Comparison of ENCODE assay signal across 14 cellular contexts in the genomic region with DNA sequence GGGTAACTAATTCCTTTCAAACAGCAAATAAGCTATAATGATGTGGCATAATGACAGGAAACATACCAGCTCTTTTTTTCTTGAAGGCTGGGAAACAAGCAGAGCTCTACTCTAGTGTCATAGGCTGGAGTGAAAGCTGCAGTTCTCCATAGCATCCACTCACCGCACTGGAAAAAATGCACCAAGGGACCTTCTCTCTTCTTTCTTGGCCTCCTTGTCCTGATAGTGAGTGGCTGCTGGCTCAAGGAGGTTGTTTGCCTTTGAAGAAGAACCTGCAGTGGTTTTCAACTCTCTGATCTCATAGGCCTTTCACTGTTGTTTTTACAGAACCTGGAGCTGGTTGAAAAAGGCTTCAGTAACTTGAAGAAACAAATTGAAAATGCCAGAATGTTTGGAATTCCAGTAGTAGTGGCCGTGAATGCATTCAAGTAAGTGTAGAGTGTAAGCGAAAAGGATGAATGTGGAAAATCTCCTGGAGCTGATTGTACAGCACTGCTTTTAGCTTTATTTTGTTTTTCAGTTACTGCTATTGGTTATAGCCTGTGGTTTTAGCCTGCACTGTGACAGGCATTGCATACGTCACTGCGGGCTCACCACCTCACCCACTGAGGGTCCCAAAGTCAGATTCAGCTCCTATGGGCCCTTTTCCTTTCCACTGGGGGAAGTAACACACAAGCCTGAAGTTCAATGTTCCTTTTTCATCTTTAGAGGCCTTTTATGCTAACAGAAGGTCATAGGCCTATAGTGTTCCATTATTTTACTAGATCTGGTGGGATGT. TPM values are rescaled to one million over a fixed set of nuclear protein-coding genes. Genes with fewer than 3 reads are reported as not detected.
DNase-seq lines count a peak whose midpoint lies in the region; ATAC-seq and TF ChIP-seq lines count a peak whose summit lies in the region.
"Had no signal": no experiment of that assay in that cellular context is flagged by ENCODE, and none has a peak within 500 bp of the region (broad histone marks: within the 10 kb centered on the region; RNA-seq: fewer than 3 reads in every experiment).

No MANE protein-coding gene starts in this region.

- peaks cover 10 to 44% of the 10 kb centered on the region in 2 donors for H3K36me3 ChIP-seq in ascending aorta
- H3K36me3 ChIP-seq in thymus (ENCODE audit: control insufficient read depth, insufficient read depth), result peaks cover 29% of the 10 kb centered on the region
- H3K36me3 ChIP-seq in BE2C, result peaks cover 70% of the 10 kb centered on the region

- WGBS in thymus, result 98% methylated on average over 5 of the region's 5 CpGs

- H3K4me1 Mint-ChIP-seq in activated CD4-positive, alpha-beta T cell treated with anti-CD3 and anti-CD28 coated beads for 36 hours, result peaks cover 34% of the 10 kb centered on the region
- H3K4me1 Mint-ChIP-seq in naive B cell, result peaks cover 35 to 66% (median 37%) of the 10 kb centered on the region in 3 donors
- H3K4me1 Mint-ChIP-seq: WTC11 had no signal

- H3K27me3 Mint-ChIP-seq in activated CD4-positive, alpha-beta T cell treated with anti-CD3 and anti-CD28 coated beads for 36 hours, result no peaks in the 10 kb centered on the region
- no peaks in the 10 kb centered on the region for H3K27me3 Mint-ChIP-seq in naive B cell

- CTCF ChIA-PET in activated CD4-positive, alpha-beta T cell treated with anti-CD3 and anti-CD28 coated beads for 36 hours (lab: Charles Lee), result interaction anchor here (0.6 to 1.7 kb wide), 9 partner anchors 15 to 520 kb away, joined by 3 to 7 read pairs (median 3); no protein-coding TSS in a partner anchor

- no peak overlapping the region for H3K4me3 Mint-ChIP-seq in activated CD4-positive, alpha-beta T cell treated with anti-CD3 and anti-CD28 coated beads for 36 hours
- no peak overlapping the region for H3K4me3 Mint-ChIP-seq in naive B cell
- H3K4me3 Mint-ChIP-seq: WTC11 had no signal

- H3K27ac ChIP-seq in ascending aorta, result peak overlapping the region; percentile 35 to 67
- peak overlapping the region; percentile 18 for H3K27ac ChIP-seq in thymus (ENCODE audit: low read depth)
- H3K27ac ChIP-seq: cardiac muscle cell had no signal

- POLR2A ChIA-PET in activated CD4-positive, alpha-beta T cell treated with anti-CD3 and anti-CD28 coated beads for 36 hours (lab: Charles Lee), result no interaction called here

- ATAC-seq in activated CD4-positive, alpha-beta T cell treated with anti-CD3 and anti-CD28 coated beads for 36 hours, result no peak
- ATAC-seq in naive B cell (ENCODE audit: low read depth in 2 of 2), result no peak
- ATAC-seq: WTC11 had no signal

- intact Hi-C loops in activated CD4-positive, alpha-beta T cell treated with anti-CD3 and anti-CD28 coated beads for 36 hours (cut with DNase I, micrococcal nuclease), result no loop called here
- intact Hi-C loops in ascending aorta (cut with DNase I), result no loop called here

- H3K4me3 ChIP-seq in ascending aorta, result no peak overlapping the region
- no peak overlapping the region for H3K4me3 ChIP-seq in thymus (ENCODE audit: low read length)
- no peak overlapping the region for H3K4me3 ChIP-seq in BE2C (ENCODE audit: low read depth, low read length)
- H3K4me3 ChIP-seq: cardiac muscle cell had no signal

- peak overlapping the region; percentile 4 for H3K27ac Mint-ChIP-seq in activated CD4-positive, alpha-beta T cell treated with anti-CD3 and anti-CD28 coated beads for 36 hours
- peak overlapping the region in 5 of 6 donors; percentile 2 to 87 (median 49) for H3K27ac Mint-ChIP-seq in naive B cell

- no peak for DNase-seq in activated CD4-positive, alpha-beta T cell treated with anti-CD3 and anti-CD28 coated beads for 36 hours
- DNase-seq in activated CD4-positive, alpha-beta T cell treated with anti-CD3 and anti-CD28 coated beads for 1 hour, result no peak
- DNase-seq in ascending aorta (ENCODE audit: low spot score in 2 of 2) (no peak), naive B cell (no peak), BE2C (no peak), COLO668 (lab: John Stamatoyannopoulos, UW; ENCODE audit: unreplicated experiment) (no peak), HCEC 1CT (no peak)
- DNase-seq: Caco-2; GDM1; NCI-H1092; stimulated activated CD4-positive, alpha-beta T cell treated with anti-CD3 and anti-CD28 coated beads, Interleukin-1b, Interleukin-23, amount 100 ng/mL, for 48 hours had no signal

- TF ChIP-seq CTCF in ascending aorta (IDR thresholded peaks at IDR 0.05), result no peak
- TF ChIP-seq CTCF in BE2C (IDR thresholded peaks at IDR 0.05; ENCODE audit: low read depth, low read length), result no peak

- no peaks in the 10 kb centered on the region for H3K9me3 Mint-ChIP-seq in activated CD4-positive, alpha-beta T cell treated with anti-CD3 and anti-CD28 coated beads for 36 hours (ENCODE audit: low read depth)
- no peaks in the 10 kb centered on the region for H3K9me3 Mint-ChIP-seq in naive B cell
- H3K9me3 Mint-ChIP-seq: WTC11 had no signal

- H3K36me3 Mint-ChIP-seq in activated CD4-positive, alpha-beta T cell treated with anti-CD3 and anti-CD28 coated beads for 36 hours (ENCODE audit: low read depth), result peaks cover 50% of the 10 kb centered on the region
- peaks cover 14 to 22% of the 10 kb centered on the region in 2 donors for H3K36me3 Mint-ChIP-seq in naive B cell

- H3K9me3 ChIP-seq in ascending aorta, result no peaks in the 10 kb centered on the region
- no peaks in the 10 kb centered on the region for H3K9me3 ChIP-seq in thymus (ENCODE audit: control insufficient read depth)
- H3K9me3 ChIP-seq in BE2C, result no peaks in the 10 kb centered on the region
- H3K9me3 ChIP-seq: Caco-2 had no signal

- peaks cover 4 to 25% of the 10 kb centered on the region in 2 donors for H3K4me1 ChIP-seq in ascending aorta
- H3K4me1 ChIP-seq in thymus (ENCODE audit: control insufficient read depth, insufficient read depth, low read length), result no peaks in the 10 kb centered on the region
- peaks cover 31% of the 10 kb centered on the region for H3K4me1 ChIP-seq in BE2C

- H3K27me3 ChIP-seq in ascending aorta, result no peaks in the 10 kb centered on the region
- no peaks in the 10 kb centered on the region for H3K27me3 ChIP-seq in thymus (ENCODE audit: control insufficient read depth, insufficient read depth)
- no peaks in the 10 kb centered on the region for H3K27me3 ChIP-seq in BE2C
- H3K27me3 ChIP-seq: cardiac muscle cell had no signal

RNA-seq across cellular contexts. Expression of gene AKAP5, which starts 17.2 kb away (rescaled TPM):
- total RNA-seq in activated CD4-positive, alpha-beta T cell treated with anti-CD3 and anti-CD28 coated beads for 36 hours, result under 1 TPM; 0.39 to 0.43 TPM
- total RNA-seq in ascending aorta, result 0.11 TPM
- under 1 TPM in 5 of 6 donors, not detected in 1; 0.13 to 0.53 (median 0.31) TPM for polyA plus RNA-seq in naive B cell (ENCODE audit: low read depth in 6 of 6)
- polyA plus RNA-seq in thymus, result 0.71 TPM
- polyA plus RNA-seq in BE2C (2012; ENCODE audit: insufficient read depth, insufficient read length, low read depth), result 2.6 TPM

RNA-seq across cellular contexts. Expression of gene ZBTB25, which starts 55.6 kb away (rescaled TPM):
- 10 to 100 TPM; 32.7 to 40.0 TPM for total RNA-seq in activated CD4-positive, alpha-beta T cell treated with anti-CD3 and anti-CD28 coated beads for 36 hours
- total RNA-seq in ascending aorta, result 2.9 TPM
- 10 to 100 TPM; 16.7 to 26.4 (median 22.3) TPM for polyA plus RNA-seq in naive B cell (ENCODE audit: low read depth in 6 of 6)
- 15.0 TPM for polyA plus RNA-seq in thymus
- 4.6 TPM for polyA plus RNA-seq in BE2C (2012; ENCODE audit: insufficient read depth, insufficient read length, low read depth)

RNA-seq across cellular contexts. Expression of gene ZBTB1, which starts 56.5 kb away (rescaled TPM):
- 10 to 100 TPM; 41.4 to 45.0 TPM for total RNA-seq in activated CD4-positive, alpha-beta T cell treated with anti-CD3 and anti-CD28 coated beads for 36 hours
- total RNA-seq in ascending aorta, result 57.0 TPM
- polyA plus RNA-seq in naive B cell (ENCODE audit: low read depth in 6 of 6) (100 to 1,000 TPM in 1 of 6 donors, 10 to 100 TPM in 5; 54.4 to 103 (median 76.5) TPM), thymus (42.0 TPM)
- 19.4 TPM for polyA plus RNA-seq in BE2C (2012; ENCODE audit: insufficient read depth, insufficient read length, low read depth)

RNA-seq across cellular contexts. Expression of gene MTHFD1, which starts 59.9 kb away (rescaled TPM):
- 100 to 1,000 TPM; 213 to 222 TPM for total RNA-seq in activated CD4-positive, alpha-beta T cell treated with anti-CD3 and anti-CD28 coated beads for 36 hours
- 7.2 TPM for total RNA-seq in ascending aorta
- 10 to 100 TPM; 44.1 to 74.7 (median 60.2) TPM for polyA plus RNA-seq in naive B cell (ENCODE audit: low read depth in 6 of 6)
- 18.8 TPM for polyA plus RNA-seq in thymus
- 58.4 TPM for polyA plus RNA-seq in BE2C (2012; ENCODE audit: insufficient read depth, insufficient read length, low read depth)
